1 cellular context compared by ENCODE assay signal in genomic region chr4:152217896-152218295, GRCh38.
TF ChIP-seq lines count a peak whose summit lies in the region.

No MANE protein-coding gene starts in this region.

TF ChIP-seq in SK-N-SH, 30 proteins besides CTCF, POLR2A, EP300 and RAD21 (continued from another document):
- TF ChIP-seq, protein P1, sequence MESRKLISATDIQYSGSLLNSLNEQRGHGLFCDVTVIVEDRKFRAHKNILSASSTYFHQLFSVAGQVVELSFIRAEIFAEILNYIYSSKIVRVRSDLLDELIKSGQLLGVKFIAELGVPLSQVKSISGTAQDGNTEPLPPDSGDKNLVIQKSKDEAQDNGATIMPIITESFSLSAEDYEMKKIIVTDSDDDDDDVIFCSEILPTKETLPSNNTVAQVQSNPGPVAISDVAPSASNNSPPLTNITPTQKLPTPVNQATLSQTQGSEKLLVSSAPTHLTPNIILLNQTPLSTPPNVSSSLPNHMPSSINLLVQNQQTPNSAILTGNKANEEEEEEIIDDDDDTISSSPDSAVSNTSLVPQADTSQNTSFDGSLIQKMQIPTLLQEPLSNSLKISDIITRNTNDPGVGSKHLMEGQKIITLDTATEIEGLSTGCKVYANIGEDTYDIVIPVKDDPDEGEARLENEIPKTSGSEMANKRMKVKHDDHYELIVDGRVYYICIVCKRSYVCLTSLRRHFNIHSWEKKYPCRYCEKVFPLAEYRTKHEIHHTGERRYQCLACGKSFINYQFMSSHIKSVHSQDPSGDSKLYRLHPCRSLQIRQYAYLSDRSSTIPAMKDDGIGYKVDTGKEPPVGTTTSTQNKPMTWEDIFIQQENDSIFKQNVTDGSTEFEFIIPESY (IDR thresholded peaks at IDR 0.05; ENCODE audit: borderline replicate concordance, low read depth) = no peak
- TF ChIP-seq FOXM1 (IDR thresholded peaks at IDR 0.05; ENCODE audit: low read depth) (no peak), FOSL2 (IDR thresholded peaks at IDR 0.05; ENCODE audit: borderline replicate concordance, low read depth) (no peak), EZH2phosphoT487 (IDR thresholded peaks at IDR 0.05; ENCODE audit: borderline replicate concordance, low read depth) (no peak), NFIC (IDR thresholded peaks at IDR 0.05; ENCODE audit: borderline replicate concordance) (no peak), YY1 (IDR thresholded peaks at IDR 0.05; ENCODE audit: low read depth) (no peak)
